Comparison of ENCODE assay signal across 28 cellular contexts in the genomic region with DNA sequence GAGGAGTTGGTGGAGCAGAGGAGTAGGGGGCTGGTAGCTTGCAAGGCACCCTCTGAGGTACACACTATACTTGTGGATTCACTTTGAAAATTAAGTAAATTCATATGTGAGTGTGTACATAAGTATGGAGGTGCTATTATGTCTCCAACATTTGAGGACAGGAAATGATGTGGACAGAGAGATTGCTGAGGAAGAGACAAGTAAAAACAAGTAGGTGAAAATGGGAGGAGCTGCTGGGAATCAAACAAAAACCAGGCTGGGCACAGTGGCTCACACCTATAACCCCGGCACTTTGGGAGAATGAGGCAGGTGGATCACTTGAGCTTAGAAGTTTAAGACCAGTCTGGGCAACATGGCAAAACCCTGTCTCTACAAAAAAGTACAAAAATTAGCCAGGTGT.
DNase-seq lines count a peak whose midpoint lies in the region; ATAC-seq and TF ChIP-seq lines count a peak whose summit lies in the region.
"Had no signal": no experiment of that assay in that cellular context is flagged by ENCODE, and none has a peak within 500 bp of the region (broad histone marks: within the 10 kb centered on the region; RNA-seq: fewer than 3 reads in every experiment).

No MANE protein-coding gene starts in this region.

- no peaks in the 10 kb centered on the region for H3K36me3 ChIP-seq in breast epithelium
- peaks cover 0 to 86% of the 10 kb centered on the region in 2 donors for H3K36me3 ChIP-seq in gastrocnemius medialis

- in situ Hi-C loops in gastrocnemius medialis (cut with MboI; ENCODE audit: low sequenced_read_pairs in 4 of 4): no loop called here

- POLR2A ChIA-PET in MCF 10A (lab: Yijun Ruan, JAX): interaction anchor here (0.6 to 0.7 kb wide), 3 partner anchors 12 to 24 kb away, joined by 3 read pairs; no protein-coding TSS in a partner anchor
- POLR2A ChIA-PET in activated CD8-positive, alpha-beta T cell treated with anti-CD3 and anti-CD28 coated beads, Interleukin-2, amount 10 ng/mL, durations not matched to agents 7 days and 5 days (lab: Charles Lee): interaction anchor here (0.7 kb wide), 1 partner anchor 121 kb away, joined by 3 read pairs; no protein-coding TSS in a partner anchor

- peak overlapping the region; percentile 57 for H3K27ac Mint-ChIP-seq in MCF 10A (ENCODE audit: low read depth, unreplicated experiment)
- H3K27ac Mint-ChIP-seq in activated CD8-positive, alpha-beta T cell treated with anti-CD3 and anti-CD28 coated beads, Interleukin-2, amount 10 ng/mL, durations not matched to agents 7 days and 5 days: peak overlapping the region; percentile 7
- H3K27ac Mint-ChIP-seq: activated B cell treated with CpG ODN at 0.5 μM for 24 hours; stimulated activated memory B cell treated with anti-CD40 and anti-IgM and Interleukin-4, amounts not matched to agents 10 μg/mL and 1 μg/mL and 100 μg/mL, for 72 hours had no signal

- DNase-seq in MCF 10A (ENCODE audit: unreplicated experiment) (peak; percentile 6), breast epithelium (ENCODE audit: low spot score in 2 of 2) (no peak), foreskin keratinocyte (peak; percentile 27 to 65), gastrocnemius medialis (no peak), H4 (ENCODE audit: low spot score) (no peak)
- no peak for DNase-seq in activated CD8-positive, alpha-beta T cell treated with anti-CD3 and anti-CD28 coated beads, Interleukin-2, amount 10 ng/mL, durations not matched to agents 7 days and 5 days
- DNase-seq: activated B cell treated with CpG ODN at 0.5 μM for 24 hours; activated CD4-positive, alpha-beta T cell treated with anti-CD3 and anti-CD28 coated beads, Interleukin-2, amount 50 U/mL, for 1 hour; activated effector memory CD4-positive, alpha-beta T cell treated with anti-CD3 and anti-CD28 coated beads, Interleukin-2, amount 50 U/mL, for 16 hours; BE2C; cerebellar nuclear complex; dermis blood vessel endothelial cell; EL; hippocampal formation; IMR-90; mucosa of descending colon; natural killer cell; NCI-H446 treated with DMSO at 0.1 percent for 48 hours; retina; substantia nigra; trophoblast cell had no signal

- H3K4me1 Mint-ChIP-seq in MCF 10A (ENCODE audit: insufficient read depth, unreplicated experiment): peaks cover 6% of the 10 kb centered on the region
- H3K4me1 Mint-ChIP-seq in activated CD8-positive, alpha-beta T cell treated with anti-CD3 and anti-CD28 coated beads, Interleukin-2, amount 10 ng/mL, durations not matched to agents 7 days and 5 days (ENCODE audit: low read depth): no peaks in the 10 kb centered on the region
- H3K4me1 Mint-ChIP-seq: activated B cell treated with CpG ODN at 0.5 μM for 24 hours; natural killer cell; stimulated activated memory B cell treated with anti-CD40 and anti-IgM and Interleukin-4, amounts not matched to agents 10 μg/mL and 1 μg/mL and 100 μg/mL, for 72 hours had no signal

- H3K4me1 ChIP-seq in breast epithelium: no peaks in the 10 kb centered on the region
- peaks cover 7% of the 10 kb centered on the region for H3K4me1 ChIP-seq in foreskin keratinocyte
- H3K4me1 ChIP-seq in gastrocnemius medialis: no peaks in the 10 kb centered on the region
- H3K4me1 ChIP-seq: BE2C, gastroesophageal sphincter, SJSA1 had no signal

- H3K4me3 ChIP-seq in breast epithelium (no peak overlapping the region), gastrocnemius medialis (no peak overlapping the region)
- H3K4me3 ChIP-seq: gastroesophageal sphincter, lung, mucosa of descending colon, SJSA1, skin epidermis had no signal

- H3K36me3 Mint-ChIP-seq in MCF 10A (ENCODE audit: insufficient read depth, unreplicated experiment): peaks cover 92% of the 10 kb centered on the region
- H3K36me3 Mint-ChIP-seq in activated CD8-positive, alpha-beta T cell treated with anti-CD3 and anti-CD28 coated beads, Interleukin-2, amount 10 ng/mL, durations not matched to agents 7 days and 5 days (ENCODE audit: low read depth): peaks cover 59% of the 10 kb centered on the region

- no peaks in the 10 kb centered on the region for H3K9me3 ChIP-seq in breast epithelium
- no peaks in the 10 kb centered on the region for H3K9me3 ChIP-seq in gastrocnemius medialis
- H3K9me3 ChIP-seq: BE2C, gastroesophageal sphincter, mucosa of descending colon, SJSA1 had no signal

- BruUV-seq in MCF 10A (replicated peaks; lab: Mats Ljungman, UMichigan): no TSS peak

- TF ChIP-seq POLR2A in breast epithelium (IDR thresholded peaks at IDR 0.05) (no peak), gastrocnemius medialis (IDR thresholded peaks at IDR 0.05) (no peak)

- intact Hi-C loops in MCF 10A (cut with micrococcal nuclease): no loop called here
- intact Hi-C loops in breast epithelium (cut with DNase I; ENCODE audit: low total_unique reads): loop anchor here (2.0 kb wide), 1 partner anchor 55 kb away; no protein-coding TSS in a partner anchor
- intact Hi-C loops in gastrocnemius medialis (cut with DNase I; ENCODE audit: low total_unique reads): no loop called here

- H3K27me3 Mint-ChIP-seq in MCF 10A (ENCODE audit: insufficient read depth, unreplicated experiment): no peaks in the 10 kb centered on the region
- no peaks in the 10 kb centered on the region for H3K27me3 Mint-ChIP-seq in activated CD8-positive, alpha-beta T cell treated with anti-CD3 and anti-CD28 coated beads, Interleukin-2, amount 10 ng/mL, durations not matched to agents 7 days and 5 days (ENCODE audit: low read depth)
- H3K27me3 Mint-ChIP-seq: activated B cell treated with CpG ODN at 0.5 μM for 24 hours; stimulated activated memory B cell treated with anti-CD40 and anti-IgM and Interleukin-4, amounts not matched to agents 10 μg/mL and 1 μg/mL and 100 μg/mL, for 72 hours had no signal

- H3K27ac ChIP-seq in breast epithelium (no peak overlapping the region), foreskin keratinocyte (no peak overlapping the region), gastrocnemius medialis (no peak overlapping the region)
- H3K27ac ChIP-seq: gastroesophageal sphincter, SJSA1, skin epidermis had no signal

- CTCF ChIA-PET in MCF 10A (lab: Yijun Ruan, JAX): interaction anchor here (0.8 to 1.2 kb wide), 2 partner anchors 15 to 36 kb away, joined by 3 read pairs; no protein-coding TSS in a partner anchor
- CTCF ChIA-PET in activated CD8-positive, alpha-beta T cell treated with anti-CD3 and anti-CD28 coated beads, Interleukin-2, amount 10 ng/mL, durations not matched to agents 7 days and 5 days (lab: Charles Lee): interaction anchor here (0.8 to 1.9 kb wide), 5 partner anchors 9 to 355 kb away, joined by 3 to 4 read pairs (median 3); a partner anchor contains a TSS

- no peak for ATAC-seq in activated CD8-positive, alpha-beta T cell treated with anti-CD3 and anti-CD28 coated beads, Interleukin-2, amount 10 ng/mL, durations not matched to agents 7 days and 5 days
- peak; percentile 76 for ATAC-seq in foreskin keratinocyte
- ATAC-seq in gastrocnemius medialis: no peak
- no peak for ATAC-seq in HG03354 (IDR thresholded peaks at IDR 0.05; ENCODE audit: poor library complexity, severe bottlenecking, unreplicated experiment)
- no peak for ATAC-seq in GM18858 (IDR thresholded peaks at IDR 0.05; ENCODE audit: unreplicated experiment)
- ATAC-seq: gastroesophageal sphincter; mucosa of descending colon; natural killer cell; stimulated activated memory B cell treated with anti-CD40 and anti-IgM and Interleukin-4, amounts not matched to agents 10 μg/mL and 1 μg/mL and 100 μg/mL, for 72 hours had no signal

- H3K4me3 Mint-ChIP-seq in MCF 10A (ENCODE audit: unreplicated experiment): no peak overlapping the region
- no peak overlapping the region for H3K4me3 Mint-ChIP-seq in activated CD8-positive, alpha-beta T cell treated with anti-CD3 and anti-CD28 coated beads, Interleukin-2, amount 10 ng/mL, durations not matched to agents 7 days and 5 days
- H3K4me3 Mint-ChIP-seq: activated B cell treated with CpG ODN at 0.5 μM for 24 hours; natural killer cell; stimulated activated memory B cell treated with anti-CD40 and anti-IgM and Interleukin-4, amounts not matched to agents 10 μg/mL and 1 μg/mL and 100 μg/mL, for 72 hours had no signal

- H3K27me3 ChIP-seq in breast epithelium (no peaks in the 10 kb centered on the region), foreskin keratinocyte (no peaks in the 10 kb centered on the region), gastrocnemius medialis (no peaks in the 10 kb centered on the region)
- H3K27me3 ChIP-seq: BE2C, gastroesophageal sphincter, SJSA1 had no signal

- no peaks in the 10 kb centered on the region for H3K9me3 Mint-ChIP-seq in MCF 10A (ENCODE audit: unreplicated experiment)
- no peaks in the 10 kb centered on the region for H3K9me3 Mint-ChIP-seq in activated CD8-positive, alpha-beta T cell treated with anti-CD3 and anti-CD28 coated beads, Interleukin-2, amount 10 ng/mL, durations not matched to agents 7 days and 5 days (ENCODE audit: insufficient read depth)
- H3K9me3 Mint-ChIP-seq: activated B cell treated with CpG ODN at 0.5 μM for 24 hours; natural killer cell; stimulated activated memory B cell treated with anti-CD40 and anti-IgM and Interleukin-4, amounts not matched to agents 10 μg/mL and 1 μg/mL and 100 μg/mL, for 72 hours had no signal

- no peak for TF ChIP-seq CTCF in MCF 10A (IDR thresholded peaks at IDR 0.05; ENCODE audit: unreplicated experiment)
- no peak for TF ChIP-seq CTCF in breast epithelium (IDR thresholded peaks at IDR 0.05)
- no peak for TF ChIP-seq CTCF in foreskin keratinocyte (conservative IDR thresholded peaks at IDR 0.05)
- no peak for TF ChIP-seq CTCF in gastrocnemius medialis (IDR thresholded peaks at IDR 0.05 in 4 of 5, conservative IDR thresholded peaks at IDR 0.05 in 1 of 5)

Comparison
In these comparisons a context has a peak if more than half of its experiments do, and no peak if none do; other contexts are left out.
1. DNase-seq: peak in MCF 10A (single experiment) and foreskin keratinocyte (2 of 2); none in breast epithelium (0 of 2), activated CD8-positive, alpha-beta T cell treated with anti-CD3 and anti-CD28 coated beads, Interleukin-2, amount 10 ng/mL, durations not matched to agents 7 days and 5 days (single experiment), gastrocnemius medialis (0 of 2) and H4 (single experiment).